In genomic region chr15:34969340-34970097, GRCh38 we compare ENCODE assay signal across 8 cellular contexts. TPM values are rescaled to one million over a fixed set of nuclear protein-coding genes. Genes with fewer than 3 reads are reported as not detected.
DNase-seq lines count a peak whose midpoint lies in the region; ATAC-seq and FAIRE-seq lines count a peak whose summit lies in the region.

TSS of gene AQR (minus strand) at chr15:34969742. CDS start at chr15:34969613, 129 bp downstream.

- H3K27me3 ChIP-seq in endocrine pancreas (ENCODE audit: control insufficient read depth, insufficient read depth, low read length) (no peaks in the 10 kb centered on the region), mesendoderm (ENCODE audit: insufficient read depth, low read length, poor library complexity) (no peaks in the 10 kb centered on the region)

- H3K23ac ChIP-seq in mesendoderm (ENCODE audit: low read length), result peak within 1 kb of the TSS; percentile 1

- H3K36me3 ChIP-seq in endocrine pancreas (ENCODE audit: control insufficient read depth, insufficient read depth, low read length) (no peaks in the 10 kb centered on the region), mesendoderm (ENCODE audit: control insufficient read depth, insufficient read depth, low read length) (no peaks in the 10 kb centered on the region)

- peak within 1 kb of the TSS; percentile 60 for H4K8ac ChIP-seq in mesendoderm (ENCODE audit: low read depth, low read length)

- DNase-seq in Caki2 (ENCODE audit: low read depth) (peak; percentile 91), HTR-8/SVneo (ENCODE audit: insufficient read length, low spot score) (peak; percentile 89), NOMO-1 treated with DMSO at 0.1 percent for 48 hours (lab: John Stamatoyannopoulos, UW; ENCODE audit: unreplicated experiment) (peak; percentile 98), mesendoderm (peak; percentile 99)
- DNase-seq in activated CD8-positive, alpha-beta memory T cell treated with anti-CD3 and anti-CD28 coated beads for 4 hours (ENCODE audit: low read depth in 2 of 2), result peak; percentile 77 to 85
- peak; percentile 79 for DNase-seq in stimulated activated CD8-positive, alpha-beta memory T cell treated with anti-CD3 and anti-CD28 coated beads, Interleukin-15, amount 100 ng/mL, for 1 hour (ENCODE audit: low read depth)

- peak within 1 kb of the TSS; percentile 43 for H3K18ac ChIP-seq in mesendoderm (ENCODE audit: low read length)

- peak within 1 kb of the TSS; percentile 84 for H3K4me2 ChIP-seq in mesendoderm (ENCODE audit: low read length)

- no peak within 1 kb of the TSS for H2BK5ac ChIP-seq in mesendoderm (ENCODE audit: low read length)

- peak within 1 kb of the TSS; percentile 79 for H3K4ac ChIP-seq in mesendoderm (ENCODE audit: low read depth, low read length)

- H2AK5ac ChIP-seq in mesendoderm (ENCODE audit: low read length), result no peak within 1 kb of the TSS

- H3K79me2 ChIP-seq in mesendoderm (ENCODE audit: control insufficient read depth, insufficient read depth, low read length), result peaks cover 24% of the 10 kb centered on the region

- H3K9ac ChIP-seq in endocrine pancreas (ENCODE audit: control insufficient read depth, insufficient read depth, low read length) (peak within 1 kb of the TSS; percentile 98), mesendoderm (ENCODE audit: low read length) (peak within 1 kb of the TSS; percentile 84)

- H3K4me1 ChIP-seq in endocrine pancreas (ENCODE audit: control insufficient read depth, insufficient read depth, low read length) (peaks cover 10% of the 10 kb centered on the region), mesendoderm (ENCODE audit: control insufficient read depth, low read depth, low read length) (no peaks in the 10 kb centered on the region)

- H3K9me3 ChIP-seq in endocrine pancreas (ENCODE audit: control insufficient read depth, low read length), result no peaks in the 10 kb centered on the region

- H3K4me3 ChIP-seq in endocrine pancreas (ENCODE audit: control insufficient read depth, insufficient read depth, low read length), result peak within 1 kb of the TSS; percentile 89
- peak within 1 kb of the TSS; percentile 78 for H3K4me3 ChIP-seq in mesendoderm (ENCODE audit: low read length)

- no peak within 1 kb of the TSS for H2BK15ac ChIP-seq in mesendoderm (replicated peaks; ENCODE audit: low read depth)

- peak; percentile 73 for FAIRE-seq in HTR-8/SVneo (lab: Jason Lieb, UNC)

- peak within 1 kb of the TSS; percentile 38 for H3K27ac ChIP-seq in mesendoderm (ENCODE audit: low read depth, low read length)

- H3K79me1 ChIP-seq in mesendoderm (ENCODE audit: low read length), result peaks cover 8% of the 10 kb centered on the region

- ATAC-seq in GM21367 (IDR thresholded peaks at IDR 0.05; ENCODE audit: unreplicated experiment), result peak; percentile 97

- H4K5ac ChIP-seq in mesendoderm (ENCODE audit: low read length), result peak within 1 kb of the TSS; percentile 16

- peak within 1 kb of the TSS; percentile 89 for H3K56ac ChIP-seq in mesendoderm (ENCODE audit: low read length)

- H2BK120ac ChIP-seq in mesendoderm (ENCODE audit: low read depth, low read length), result no peak within 1 kb of the TSS

- no CpG with 5 or more reads among the region's 44 CpGs for WGBS in mesendoderm (ENCODE audit: extremely low coverage, insufficient coverage, low lambda C conversion rate)

- in situ Hi-C loops in Caki2 (cut with HindIII; ENCODE audit: low pct_unique_long_range_greater_than_20kb, low sequenced_read_pairs), result no loop called here

RNA-seq across cellular contexts. Expression of gene AQR, which starts in this region (rescaled TPM):
- total RNA-seq in Caki2 (2014; rRNA removed; shearing (Covaris generic); ENCODE audit: low replicate concordance), result 9.5 and 11.9 TPM in 2 replicates
- 26.5 TPM for polyA plus RNA-seq in mesendoderm (2013, experiment 1 of 2)
- 27.3 TPM for polyA plus RNA-seq in mesendoderm (2013, experiment 2 of 2)

Comparison
In these comparisons a context has a peak if more than half of its experiments do, and no peak if none do; other contexts are left out.
1. Peak in every context shown above with its lines: DNase-seq, ATAC-seq, H3K4me3 ChIP-seq and H3K27ac ChIP-seq.